ENCODE assay signal across 9 cellular contexts in genomic region chr6:390914-391558, GRCh38. TPM values are rescaled to one million over a fixed set of nuclear protein-coding genes. Genes with fewer than 3 reads are reported as not detected.
DNase-seq lines count a peak whose midpoint lies in the region; ATAC-seq and TF ChIP-seq lines count a peak whose summit lies in the region.
"Had no signal": no experiment of that assay in that cellular context is flagged by ENCODE, and none has a peak within 500 bp of the region (broad histone marks: within the 10 kb centered on the region; RNA-seq: fewer than 3 reads in every experiment).

No MANE protein-coding gene starts in this region.

- peaks cover 21 to 22% of the 10 kb centered on the region in 2 donors for H3K36me3 Mint-ChIP-seq in CD14-positive monocyte
- no peaks in the 10 kb centered on the region for H3K36me3 Mint-ChIP-seq in brain
- H3K36me3 Mint-ChIP-seq in natural killer cell: no peaks in the 10 kb centered on the region

- no peaks in the 10 kb centered on the region for H3K9me3 ChIP-seq in HUES48 (ENCODE audit: control insufficient read depth, insufficient read depth, low read length)

- peaks cover 6% of the 10 kb centered on the region for H3K4me1 ChIP-seq in HUES48 (ENCODE audit: control insufficient read depth, insufficient read depth, low read length)

- no peaks in the 10 kb centered on the region; the same call in 1 of the 2 replicates for H3K36me3 ChIP-seq in HUES48 (ENCODE audit: control insufficient read depth, insufficient read depth, low read length)

- ATAC-seq in GM19452 (IDR thresholded peaks at IDR 0.05; ENCODE audit: unreplicated experiment) (peak; percentile 25), natural killer cell (peak; percentile 18 to 44 (median 22))
- ATAC-seq: HCT116 had no signal

- H3K27me3 ChIP-seq in HUES48 (ENCODE audit: control insufficient read depth, insufficient read depth, low read length): peaks cover 83% of the 10 kb centered on the region

- H3K27ac ChIP-seq in HUES48 (ENCODE audit: low read depth, low read length): no peak overlapping the region

- H3K27ac Mint-ChIP-seq in CD14-positive monocyte (peak overlapping the region in 5 of 7 donors; percentile 43 to 74 (median 59)), brain (no peak overlapping the region), natural killer cell (no peak overlapping the region)

- DNase-seq in CD14-positive monocyte (ENCODE audit: low spot score) (peak; percentile 23), natural killer cell (no peak), dermis blood vessel endothelial cell (no peak), T1000 (lab: John Stamatoyannopoulos, UW) (no peak), SHP77 (lab: John Stamatoyannopoulos, UW) (no peak)

- H3K4me1 Mint-ChIP-seq in CD14-positive monocyte (peaks cover 49% of the 10 kb centered on the region), brain (peaks cover 19% of the 10 kb centered on the region), natural killer cell (peaks cover 22 to 35% of the 10 kb centered on the region in 2 donors)

- intact Hi-C loops in CD14-positive monocyte (cut with micrococcal nuclease): loop anchor here in 1 of 2 donors (5.0 kb wide), 1 partner anchor 204 kb away; no protein-coding TSS in a partner anchor
- intact Hi-C loops in natural killer cell (cut with micrococcal nuclease): no loop called here

- H3K4me3 Mint-ChIP-seq in CD14-positive monocyte (peak overlapping the region; percentile 88 to 97), brain (peak overlapping the region; percentile 61 to 86 (median 77)), natural killer cell (peak overlapping the region; percentile 77)

- H3K9me3 Mint-ChIP-seq in CD14-positive monocyte: peaks cover 0 to 28% (median 14%) of the 10 kb centered on the region in 7 donors
- H3K9me3 Mint-ChIP-seq in brain: peaks cover 0 to 4% (median 0%) of the 10 kb centered on the region in 5 experiments
- no peaks in the 10 kb centered on the region for H3K9me3 Mint-ChIP-seq in natural killer cell

- peak overlapping the region; percentile 64 for H3K4me3 ChIP-seq in HUES48 (ENCODE audit: low read depth, low read length)

- TF ChIP-seq CTCF in CD14-positive monocyte (IDR thresholded peaks at IDR 0.05) (no peak), brain (conservative IDR thresholded peaks at IDR 0.05) (no peak), natural killer cell (IDR thresholded peaks at IDR 0.05) (no peak)

- no peak overlapping the region for H3K9ac ChIP-seq in HUES48 (ENCODE audit: low read depth, low read length)

- H3K27me3 Mint-ChIP-seq in CD14-positive monocyte (ENCODE audit: low read depth in 3 of 3) (peaks cover 65 to 81% (median 71%) of the 10 kb centered on the region in 3 donors), brain (peaks cover 91% of the 10 kb centered on the region), natural killer cell (ENCODE audit: low read depth in 2 of 2) (peaks cover 43 to 54% of the 10 kb centered on the region in 2 donors)

RNA-seq across cellular contexts. Expression of gene IRF4, which starts 0.5 kb away (rescaled TPM):
- polyA plus RNA-seq in CD14-positive monocyte: 1 to 10 TPM; 3.0 to 6.4 TPM
- 0.08 TPM for polyA plus RNA-seq in brain (ENCODE audit: insufficient read depth, low read depth, low replicate concordance)
- 10 to 100 TPM in 1 of 3 donors, 1 to 10 TPM in 2; 3.5 to 37.5 (median 3.5) TPM for total RNA-seq in natural killer cell
- total RNA-seq in dermis blood vessel endothelial cell: 0.05 TPM in 1 of 2 replicates, not detected in the other

Comparison
In these comparisons a context has a peak if more than half of its experiments do, and no peak if none do; other contexts are left out.
1. H3K27ac Mint-ChIP-seq: peak in CD14-positive monocyte (5 of 7); none in brain (0 of 5) and natural killer cell (0 of 2).
2. Peak in every context shown above with its lines, with median percentiles within 50 percentile points of each other: H3K4me3 Mint-ChIP-seq.